In genomic region chr6:68025764-68026163, GRCh38 we compare ENCODE assay signal across 32 cellular contexts.
"Had no signal": no experiment of that assay in that cellular context is flagged by ENCODE, and none has a peak within 500 bp of the region (broad histone marks: within the 10 kb centered on the region; RNA-seq: fewer than 3 reads in every experiment).

No MANE protein-coding gene starts in this region.

- H3K4me1 ChIP-seq: adrenal gland, body of pancreas, breast epithelium had no signal

- DNase-seq: activated B cell treated with CpG ODN at 0.5 μM for 24 hours; activated CD4-positive, alpha-beta memory T cell treated with anti-CD3 and anti-CD28 coated beads for 36 hours; activated CD4-positive, alpha-beta T cell treated with anti-CD3 and anti-CD28 coated beads for 4 hours; activated CD4-positive, alpha-beta T cell treated with anti-CD3 and anti-CD28 coated beads, Interleukin-2, amount 10 ng/mL, durations not matched to agents 24 days and 14 days; activated CD4-positive, alpha-beta T cell treated with anti-CD3 and anti-CD28 coated beads, Interleukin-2, amount 50 U/mL, for 1 hour; activated CD4-positive, alpha-beta T cell treated with anti-CD3 and anti-CD28 coated beads, Interleukin-2, amount 50 U/mL, for 4 hours; activated CD4-positive, CD25-positive, alpha-beta regulatory T cell treated with anti-CD3 and anti-CD28 coated beads, Interleukin-2, amount 50 U/mL, for 72 hours; activated CD8-positive, alpha-beta memory T cell treated with anti-CD3 and anti-CD28 coated beads, Interleukin-2, amount 50 U/mL, for 4 hours; activated CD8-positive, alpha-beta T cell treated with anti-CD3 and anti-CD28 coated beads for 36 hours; activated effector memory CD4-positive, alpha-beta T cell treated with anti-CD3 and anti-CD28 coated beads, Interleukin-2, amount 50 U/mL, for 16 hours; activated gamma-delta T cell treated with Interleukin-2 at 50 U/mL for 16 hours; activated naive CD4-positive, alpha-beta T cell; activated naive CD4-positive, alpha-beta T cell treated with anti-CD3 and anti-CD28 coated beads for 36 hours; activated naive CD4-positive, alpha-beta T cell treated with anti-CD3 and anti-CD28 coated beads, Interleukin-2, amount 50 U/mL, for 16 hours; activated naive CD8-positive, alpha-beta T cell treated with anti-CD3 and anti-CD28 coated beads for 36 hours; activated T-cell treated with anti-CD3 and anti-CD28 coated beads for 4 hours; activated T-cell treated with anti-CD3 and anti-CD28 coated beads, Interleukin-2, amount 50 U/mL, for 1 hour; activated T-cell treated with anti-CD3 and anti-CD28 coated beads, Interleukin-2, amount 50 U/mL, for 4 hours; activated T-cell treated with anti-CD3 and anti-CD28 coated beads, Interleukin-2, amount 50 U/mL, for 72 hours; adrenal gland; amniotic stem cell; aorta; body of pancreas; brain microvascular endothelial cell; central memory CD4-positive, alpha-beta T cell; T-helper 1 cell; T-helper 2 cell; T-helper 9 cell had no signal

- H3K36me3 ChIP-seq: adrenal gland, brain microvascular endothelial cell, breast epithelium had no signal

- H3K27me3 ChIP-seq: adrenal gland, body of pancreas, brain microvascular endothelial cell, breast epithelium had no signal

- ATAC-seq: activated CD8-positive, alpha-beta T cell treated with anti-CD3 and anti-CD28 coated beads for 36 hours; activated naive CD4-positive, alpha-beta T cell treated with anti-CD3 and anti-CD28 coated beads, Interleukin-2, amount 50 U/mL, for 72 hours; activated T-cell treated with anti-CD3 and anti-CD28 coated beads, Interleukin-2, amount 50 U/mL, for 4 hours; activated T-cell treated with anti-CD3 and anti-CD28 coated beads, Interleukin-2, amount 50 U/mL, for 72 hours; activated T-helper 17 cell treated with anti-CD3 and anti-CD28 coated beads, Interleukin-2, amount 50 U/mL, for 72 hours; body of pancreas had no signal

- H3K4me3 ChIP-seq: adrenal gland, body of pancreas, breast epithelium had no signal

- H3K27ac ChIP-seq: adrenal gland, body of pancreas, brain microvascular endothelial cell, breast epithelium, VCaP had no signal

- H3K9me3 ChIP-seq: body of pancreas, breast epithelium had no signal
